ENCODE assay signal across 10 cellular contexts in genomic region chr1:53593758-53594380, GRCh38.
DNase-seq lines count a peak whose midpoint lies in the region; ATAC-seq and TF ChIP-seq lines count a peak whose summit lies in the region.
"Had no signal": no experiment of that assay in that cellular context is flagged by ENCODE, and none has a peak within 500 bp of the region (broad histone marks: within the 10 kb centered on the region; RNA-seq: fewer than 3 reads in every experiment).

No MANE protein-coding gene starts in this region.

- no peaks in the 10 kb centered on the region for H3K9me3 ChIP-seq in thyroid gland
- H3K9me3 ChIP-seq: body of pancreas had no signal

- 70 to 73% methylated on average over 6 to 14 of the region's 27 CpGs for WGBS in thyroid gland, 2 donors

- H3K27me3 ChIP-seq in thyroid gland, result no peaks in the 10 kb centered on the region
- H3K27me3 ChIP-seq: body of pancreas had no signal

- H3K27ac ChIP-seq in thyroid gland, result no peak overlapping the region
- H3K27ac ChIP-seq in RWPE1, result no peak overlapping the region
- H3K27ac ChIP-seq: body of pancreas had no signal

- peak; percentile 38 for DNase-seq in activated effector memory CD4-positive, alpha-beta T cell treated with anti-CD3 and anti-CD28 coated beads, Interleukin-2, amount 50 U/mL, for 16 hours
- DNase-seq in activated effector memory CD4-positive, alpha-beta T cell treated with Interleukin-2 at 50 U/mL for 16 hours, result no peak
- DNase-seq in astrocyte of the hippocampus (ENCODE audit: low read depth, low spot score), result peak; percentile 50
- DNase-seq in islet precursor cell, result peak; percentile 88
- DNase-seq in thyroid gland, result peak; percentile 52 to 55
- no peak for DNase-seq in RWPE1 (ENCODE audit: low spot score)
- DNase-seq in activated CD4-positive, CD25-positive, alpha-beta regulatory T cell treated with anti-CD3 and anti-CD28 coated beads, Interleukin-2, amount 50 U/mL, for 72 hours, result no peak
- DNase-seq: stimulated activated CD4-positive, alpha-beta T cell treated with anti-CD3 and anti-CD28 coated beads, Interleukin-1b, Interleukin-23, amount 100 ng/mL, for 48 hours had no signal

- CTCF ChIA-PET in RWPE1 (lab: Yijun Ruan, JAX), result interaction anchor here (0.6 to 0.8 kb wide), 3 partner anchors 19 to 88 kb away, joined by 3 to 5 read pairs (median 3); no protein-coding TSS in a partner anchor

- H3K4me3 ChIP-seq in thyroid gland (replicated peaks in 1 of 3), result no peak overlapping the region
- H3K4me3 ChIP-seq: body of pancreas had no signal

- no peaks in the 10 kb centered on the region for H3K36me3 ChIP-seq in thyroid gland

- TF ChIP-seq POLR2A in thyroid gland (IDR thresholded peaks at IDR 0.05), result no peak

- no peak for ATAC-seq in HG02938 (IDR thresholded peaks at IDR 0.05; ENCODE audit: unreplicated experiment)
- ATAC-seq: body of pancreas had no signal

- POLR2A ChIA-PET in RWPE1 (lab: Yijun Ruan, JAX; ENCODE audit: low non-redundant PET), result no interaction called here

- intact Hi-C loops in thyroid gland (cut with DNase I), result no loop called here

- peaks cover 6 to 10% of the 10 kb centered on the region in 2 donors for H3K4me1 ChIP-seq in thyroid gland
- H3K4me1 ChIP-seq: body of pancreas had no signal

- peak in 2 of 6 experiments; percentile 33 to 48 for TF ChIP-seq CTCF in thyroid gland (IDR thresholded peaks at IDR 0.05)
- TF ChIP-seq CTCF in RWPE1 (conservative IDR thresholded peaks at IDR 0.05; ENCODE audit: low read depth), result no peak

Comparison
In these comparisons a context has a peak if more than half of its experiments do, and no peak if none do; other contexts are left out.
1. DNase-seq: peak in activated effector memory CD4-positive, alpha-beta T cell treated with anti-CD3 and anti-CD28 coated beads, Interleukin-2, amount 50 U/mL, for 16 hours (single experiment), astrocyte of the hippocampus (single experiment), islet precursor cell (single experiment) and thyroid gland (2 of 2); none in activated effector memory CD4-positive, alpha-beta T cell treated with Interleukin-2 at 50 U/mL for 16 hours (single experiment), RWPE1 (single experiment) and activated CD4-positive, CD25-positive, alpha-beta regulatory T cell treated with anti-CD3 and anti-CD28 coated beads, Interleukin-2, amount 50 U/mL, for 72 hours (single experiment).